In genomic region chr13:31913459-31913858, GRCh38 we compare ENCODE assay signal across 19 cellular contexts.
DNase-seq lines count a peak whose midpoint lies in the region; ATAC-seq, FAIRE-seq and TF ChIP-seq lines count a peak whose summit lies in the region.
"Had no signal": no experiment of that assay in that cellular context is flagged by ENCODE, and none has a peak within 500 bp of the region (broad histone marks: within the 10 kb centered on the region; RNA-seq: fewer than 3 reads in every experiment).

No MANE protein-coding gene starts in this region.

- H3K9me3 ChIP-seq in RWPE2 (ENCODE audit: severe bottlenecking), result no peaks in the 10 kb centered on the region
- no peaks in the 10 kb centered on the region for H3K9me3 ChIP-seq in CD8-positive, alpha-beta memory T cell (ENCODE audit: low read length)
- H3K9me3 ChIP-seq: heart right ventricle, upper lobe of left lung had no signal

- no peaks in the 10 kb centered on the region for H3K36me3 ChIP-seq in RWPE2 (ENCODE audit: low read depth)
- no peaks in the 10 kb centered on the region for H3K36me3 ChIP-seq in CD8-positive, alpha-beta memory T cell (ENCODE audit: insufficient read depth, low read length)
- H3K36me3 ChIP-seq: heart right ventricle, upper lobe of left lung had no signal

- peaks cover 4% of the 10 kb centered on the region for H3K4me1 ChIP-seq in RWPE2 (ENCODE audit: insufficient read depth, poor library complexity, severe bottlenecking)
- H3K4me1 ChIP-seq in CD8-positive, alpha-beta memory T cell (ENCODE audit: insufficient read depth, low read length), result no peaks in the 10 kb centered on the region

- TF ChIP-seq CTCF in AG09319 (IDR thresholded peaks at IDR 0.05; ENCODE audit: low read depth, low read length) (peak; percentile 32), RWPE2 (IDR thresholded peaks at IDR 0.05; ENCODE audit: poor library complexity, severe bottlenecking) (peak; percentile 30), glutamatergic neuron (IDR thresholded peaks at IDR 0.05; ENCODE audit: partially characterized antibody, unreplicated experiment) (no peak)
- TF ChIP-seq CTCF in activated CD8-positive, alpha-beta T cell treated with anti-CD3 and anti-CD28 coated beads for 36 hours (IDR thresholded peaks at IDR 0.05), result no peak

- ATAC-seq in RWPE2 (ENCODE audit: low read depth), result no peak; the same call in 2 of the 3 replicates
- no peak for ATAC-seq in HG02885 (IDR thresholded peaks at IDR 0.05; ENCODE audit: poor library complexity, unreplicated experiment)
- ATAC-seq in activated CD8-positive, alpha-beta T cell treated with anti-CD3 and anti-CD28 coated beads for 36 hours, result no peak
- ATAC-seq: heart right ventricle, PC-3, WTC11 had no signal

- peaks cover 6% of the 10 kb centered on the region for H3K27me3 Mint-ChIP-seq in glutamatergic neuron (ENCODE audit: unreplicated experiment)
- H3K27me3 Mint-ChIP-seq in CD8-positive, alpha-beta memory T cell, result peaks cover 0 to 3% of the 10 kb centered on the region in 2 donors
- H3K27me3 Mint-ChIP-seq in activated CD8-positive, alpha-beta T cell treated with anti-CD3 and anti-CD28 coated beads for 36 hours, result no peaks in the 10 kb centered on the region
- H3K27me3 Mint-ChIP-seq: CD4-positive, alpha-beta memory T cell had no signal

- H3K9me3 Mint-ChIP-seq in glutamatergic neuron (ENCODE audit: unreplicated experiment), result no peaks in the 10 kb centered on the region
- H3K9me3 Mint-ChIP-seq in CD8-positive, alpha-beta memory T cell, result no peaks in the 10 kb centered on the region
- H3K9me3 Mint-ChIP-seq in activated CD8-positive, alpha-beta T cell treated with anti-CD3 and anti-CD28 coated beads for 36 hours, result no peaks in the 10 kb centered on the region
- H3K9me3 Mint-ChIP-seq: CD4-positive, alpha-beta memory T cell; WTC11 had no signal

- no peak overlapping the region for H3K4me3 ChIP-seq in RWPE2 (ENCODE audit: severe bottlenecking)
- H3K4me3 ChIP-seq in CD8-positive, alpha-beta memory T cell (ENCODE audit: low read length), result no peak overlapping the region
- H3K4me3 ChIP-seq: heart right ventricle, upper lobe of left lung had no signal

- no peak for TF ChIP-seq POLR2A in GM12891 (IDR thresholded peaks at IDR 0.05; ENCODE audit: low read depth, low read length)

- no peaks in the 10 kb centered on the region for H3K36me3 Mint-ChIP-seq in glutamatergic neuron (ENCODE audit: unreplicated experiment)
- no peaks in the 10 kb centered on the region for H3K36me3 Mint-ChIP-seq in CD8-positive, alpha-beta memory T cell
- no peaks in the 10 kb centered on the region for H3K36me3 Mint-ChIP-seq in activated CD8-positive, alpha-beta T cell treated with anti-CD3 and anti-CD28 coated beads for 36 hours (ENCODE audit: low read depth)
- H3K36me3 Mint-ChIP-seq: CD4-positive, alpha-beta memory T cell; WTC11 had no signal

- CTCF ChIA-PET in CD8-positive, alpha-beta memory T cell (lab: Charles Lee), result no interaction called here
- CTCF ChIA-PET in activated CD8-positive, alpha-beta T cell treated with anti-CD3 and anti-CD28 coated beads for 36 hours (lab: Charles Lee), result interaction anchor here (1.4 kb wide), 1 partner anchor 403 kb away, joined by 3 read pairs; no protein-coding TSS in a partner anchor

- FAIRE-seq in GM12891 (lab: Jason Lieb, UNC), result peak; percentile 13
- FAIRE-seq: endometrium had no signal

- peak overlapping the region; percentile 41 for H3K27ac Mint-ChIP-seq in glutamatergic neuron (ENCODE audit: unreplicated experiment)
- H3K27ac Mint-ChIP-seq in CD8-positive, alpha-beta memory T cell, result peak overlapping the region in 1 of 8 donors; percentile 34
- no peak overlapping the region for H3K27ac Mint-ChIP-seq in activated CD8-positive, alpha-beta T cell treated with anti-CD3 and anti-CD28 coated beads for 36 hours
- H3K27ac Mint-ChIP-seq: WTC11 had no signal

- H3K4me1 Mint-ChIP-seq in glutamatergic neuron (ENCODE audit: low read depth, unreplicated experiment), result peaks cover 37% of the 10 kb centered on the region
- H3K4me1 Mint-ChIP-seq in CD8-positive, alpha-beta memory T cell, result peaks cover 0 to 5% (median 0%) of the 10 kb centered on the region in 3 donors
- H3K4me1 Mint-ChIP-seq in activated CD8-positive, alpha-beta T cell treated with anti-CD3 and anti-CD28 coated beads for 36 hours (ENCODE audit: low read depth), result no peaks in the 10 kb centered on the region

- POLR2A ChIA-PET in CD8-positive, alpha-beta memory T cell (lab: Charles Lee), result no interaction called here
- POLR2A ChIA-PET in activated CD8-positive, alpha-beta T cell treated with anti-CD3 and anti-CD28 coated beads for 36 hours (lab: Charles Lee), result no interaction called here

- H3K4me3 Mint-ChIP-seq in glutamatergic neuron (ENCODE audit: unreplicated experiment), result peak overlapping the region; percentile 28
- H3K4me3 Mint-ChIP-seq in CD8-positive, alpha-beta memory T cell, result no peak overlapping the region
- no peak overlapping the region for H3K4me3 Mint-ChIP-seq in activated CD8-positive, alpha-beta T cell treated with anti-CD3 and anti-CD28 coated beads for 36 hours
- H3K4me3 Mint-ChIP-seq: CD4-positive, alpha-beta memory T cell; WTC11 had no signal

- H3K27me3 ChIP-seq in RWPE2 (ENCODE audit: insufficient read depth, poor library complexity, severe bottlenecking), result no peaks in the 10 kb centered on the region
- no peaks in the 10 kb centered on the region for H3K27me3 ChIP-seq in CD8-positive, alpha-beta memory T cell (ENCODE audit: insufficient read depth, low read length, poor library complexity, severe bottlenecking)
- H3K27me3 ChIP-seq: heart right ventricle, upper lobe of left lung had no signal

- DNase-seq in AG09319 (ENCODE audit: extremely low read depth, low read depth), result peak; percentile 14
- no peak for DNase-seq in GM12891 (ENCODE audit: insufficient read length, low spot score)
- no peak for DNase-seq in RWPE2 (ENCODE audit: low spot score)
- DNase-seq in glutamatergic neuron, result no peak
- no peak for DNase-seq in CD8-positive, alpha-beta memory T cell
- no peak for DNase-seq in activated CD8-positive, alpha-beta T cell treated with anti-CD3 and anti-CD28 coated beads for 36 hours
- DNase-seq in GM19238 (ENCODE audit: insufficient read length, low spot score), result no peak
- DNase-seq: activated CD8-positive, alpha-beta memory T cell treated with anti-CD3 and anti-CD28 coated beads, Interleukin-2, amount 50 U/mL, for 4 hours; activated naive CD4-positive, alpha-beta T cell treated with anti-CD3 and anti-CD28 coated beads, Interleukin-2, amount 50 U/mL, for 16 hours; CD4-positive, alpha-beta memory T cell; heart right ventricle; NCI-H2081; PC-3; stimulated activated CD4-positive, alpha-beta T cell treated with anti-CD3 and anti-CD28 coated beads, Interleukin-2, amount 100 ng/mL, for 24 hours; upper lobe of left lung had no signal

- no peak overlapping the region for H3K27ac ChIP-seq in RWPE2 (ENCODE audit: poor library complexity, severe bottlenecking)
- H3K27ac ChIP-seq in CD8-positive, alpha-beta memory T cell (ENCODE audit: low read depth, low read length), result no peak overlapping the region
- H3K27ac ChIP-seq: heart right ventricle, KMS-11, upper lobe of left lung had no signal

- intact Hi-C loops in activated CD8-positive, alpha-beta T cell treated with anti-CD3 and anti-CD28 coated beads for 36 hours (cut with micrococcal nuclease), result no loop called here

TF ChIP-seq in GM12891, 5 proteins besides CTCF, POLR2A, EP300 and RAD21:
- TF ChIP-seq SPI1 (IDR thresholded peaks at IDR 0.05; ENCODE audit: low read depth, low read length), result no peak
- TF ChIP-seq POU2F2 (IDR thresholded peaks at IDR 0.05; ENCODE audit: low read depth, low read length), result no peak
- no peak for TF ChIP-seq POLR2AphosphoS5 (IDR thresholded peaks at IDR 0.05; ENCODE audit: low read depth, low read length)
- TF ChIP-seq TAF1 (IDR thresholded peaks at IDR 0.05; ENCODE audit: low read depth, low read length), result no peak
TF ChIP-seq in GM12891: peak in this region for 0.

Comparison
In these comparisons a context has a peak if more than half of its experiments do, and no peak if none do; other contexts are left out.
1. CTCF ChIP-seq: peak in AG09319 (single experiment) and RWPE2 (single experiment); none in glutamatergic neuron (single experiment) and activated CD8-positive, alpha-beta T cell treated with anti-CD3 and anti-CD28 coated beads for 36 hours (single experiment).